ENCODE assay signal across 27 cellular contexts in genomic region chr4:76407440-76408119, GRCh38. TPM values are rescaled to one million over a fixed set of nuclear protein-coding genes. Genes with fewer than 3 reads are reported as not detected.
A peak's percentile ranks its signal among the peaks of the same experiment; 100 is the strongest.
DNase-seq lines count a peak whose midpoint lies in the region; ATAC-seq and TF ChIP-seq lines count a peak whose summit lies in the region.
"Had no signal": no experiment of that assay in that cellular context is flagged by ENCODE, and none has a peak within 500 bp of the region (broad histone marks: within the 10 kb centered on the region; RNA-seq: fewer than 3 reads in every experiment).

No MANE protein-coding gene starts in this region.

- intact Hi-C loops in OCI-LY7 (cut with micrococcal nuclease; ENCODE audit: unreplicated experiment): no loop called here

- no peak for DNase-seq in activated CD4-positive, CD25-positive, alpha-beta regulatory T cell (lab: John Stamatoyannopoulos, UW)
- peak; percentile 14 for DNase-seq in GDM1 (lab: John Stamatoyannopoulos, UW)
- peak; percentile 26 for DNase-seq in SK-MEL-5 (ENCODE audit: low read depth, low spot score)
- DNase-seq in naive B cell: no peak
- no peak for DNase-seq in OCI-LY7 (ENCODE audit: low spot score)
- DNase-seq: 8988T; activated CD4-positive, alpha-beta T cell treated with anti-CD3 and anti-CD28 coated beads, Interleukin-2, amount 50 U/mL, for 4 hours; activated naive CD4-positive, alpha-beta T cell treated with Interleukin-2 at 50 U/mL for 16 hours; aorta; dorsolateral prefrontal cortex; GF-D8; head of caudate nucleus; kidney glomerular epithelial cell; NCI-H1436; NCI-H524 treated with DMSO at 0.1 percent for 48 hours; T-helper 9 cell; upper lobe of right lung had no signal

- H3K36me3 Mint-ChIP-seq in naive B cell: no peaks in the 10 kb centered on the region
- H3K36me3 Mint-ChIP-seq: CD4-positive, alpha-beta memory T cell; IgD-negative memory B cell had no signal

- H3K27me3 Mint-ChIP-seq in naive B cell: peaks cover 0 to 21% (median 19%) of the 10 kb centered on the region in 3 donors

- no peaks in the 10 kb centered on the region for H3K79me2 ChIP-seq in OCI-LY7 (ENCODE audit: insufficient read depth, low read depth, low read length)

- no TSS peak for BruUV-seq in OCI-LY7 (replicated peaks; lab: Mats Ljungman, UMichigan)

- H3K9me2 ChIP-seq in OCI-LY7 (ENCODE audit: insufficient read depth, low read length): no peaks in the 10 kb centered on the region

- POLR2A ChIA-PET in OCI-LY7 (lab: Charles Lee): no interaction called here

- no peaks in the 10 kb centered on the region for H3K4me1 ChIP-seq in OCI-LY7 (ENCODE audit: insufficient read depth, low read length, poor library complexity, severe bottlenecking)
- H3K4me1 ChIP-seq: prostate gland, upper lobe of right lung had no signal

- in situ Hi-C loops in SK-MEL-5 (cut with HindIII; ENCODE audit: low pct_unique_long_range_greater_than_20kb, low sequenced_read_pairs): no loop called here

- no peak overlapping the region for H3K4me3 Mint-ChIP-seq in naive B cell
- H3K4me3 Mint-ChIP-seq: CD4-positive, alpha-beta memory T cell; IgD-negative memory B cell had no signal

- no peaks in the 10 kb centered on the region for H4K20me1 ChIP-seq in OCI-LY7 (ENCODE audit: insufficient read depth, low read length)

- peaks cover 0 to 5% (median 3%) of the 10 kb centered on the region in 3 donors for H3K4me1 Mint-ChIP-seq in naive B cell

- H3K27ac Mint-ChIP-seq in naive B cell: no peak overlapping the region
- H3K27ac Mint-ChIP-seq: IgD-negative memory B cell had no signal

- H3K9me3 ChIP-seq in OCI-LY7 (ENCODE audit: low read length): no peaks in the 10 kb centered on the region
- H3K9me3 ChIP-seq: prostate gland, upper lobe of right lung had no signal

- no peak overlapping the region for H3K4me3 ChIP-seq in OCI-LY7 (ENCODE audit: low read depth, low read length, poor library complexity, severe bottlenecking)
- H3K4me3 ChIP-seq: dorsolateral prefrontal cortex, lung, prostate gland, upper lobe of right lung had no signal

- no peak overlapping the region for H2AFZ ChIP-seq in OCI-LY7 (ENCODE audit: low read length)

- no peak for TF ChIP-seq CTCF in OCI-LY7 (conservative IDR thresholded peaks at IDR 0.05; ENCODE audit: low read length)

- peak; percentile 49 to 56 for ATAC-seq in activated CD4-positive, CD25-positive, alpha-beta regulatory T cell treated with anti-CD3 and anti-CD28 coated beads, Interleukin-2, amount 50 U/mL, for 24 hours
- ATAC-seq in naive B cell (ENCODE audit: low read depth in 2 of 2) (peak; percentile 62 to 65), HG03108 (IDR thresholded peaks at IDR 0.05; ENCODE audit: unreplicated experiment) (no peak), HG03520 (IDR thresholded peaks at IDR 0.05; ENCODE audit: unreplicated experiment) (no peak)
- ATAC-seq: Right ventricle myocardium inferior, upper lobe of right lung had no signal

- no peaks in the 10 kb centered on the region for H3K9me3 Mint-ChIP-seq in naive B cell
- H3K9me3 Mint-ChIP-seq: IgD-negative memory B cell had no signal

- H3K36me3 ChIP-seq in OCI-LY7 (ENCODE audit: insufficient read depth, low read length): no peaks in the 10 kb centered on the region
- H3K36me3 ChIP-seq: prostate gland, upper lobe of right lung had no signal

- CTCF ChIA-PET in OCI-LY7 (lab: Charles Lee; ENCODE audit: unreplicated experiment): no interaction called here

- no peak overlapping the region for H3K27ac ChIP-seq in OCI-LY7 (ENCODE audit: low read depth, low read length, poor library complexity, severe bottlenecking)
- H3K27ac ChIP-seq: dorsolateral prefrontal cortex, prostate gland, upper lobe of right lung had no signal

- H3K4me2 ChIP-seq in OCI-LY7 (ENCODE audit: low read length): no peak overlapping the region

RNA-seq across cellular contexts. Expression of gene CCDC158, which starts 13.4 kb away (rescaled TPM):
- 0.26 TPM in 1 of 2 replicates, not detected in the other for total RNA-seq in SK-MEL-5 (2014; rRNA removed; shearing (Covaris generic))
- polyA plus RNA-seq in SK-MEL-5 (2015; cell fraction: cytosol; rRNA removed): not detected in 2 replicates
- polyA plus RNA-seq in SK-MEL-5 (2015; cell fraction: nucleus; rRNA removed): not detected in 2 replicates
- polyA plus RNA-seq in naive B cell (ENCODE audit: low read depth in 6 of 6): not detected
- total RNA-seq in OCI-LY7 (2014; rRNA removed; shearing (Covaris generic)): not detected in 2 replicates
- total RNA-seq in OCI-LY7 (2022): not detected in 2 replicates
- total RNA-seq: CD4-positive, alpha-beta memory T cell; endothelial cell of umbilical vein; M059J had no signal
- polyA plus RNA-seq: CD4-positive, alpha-beta memory T cell; endothelial cell of umbilical vein; IgD-negative memory B cell had no signal

RNA-seq across cellular contexts. Expression of gene SHROOM3, which starts 27.4 kb away (rescaled TPM):
- total RNA-seq in SK-MEL-5 (2014; rRNA removed; shearing (Covaris generic)): 0.82 and 0.88 TPM in 2 replicates
- polyA plus RNA-seq in SK-MEL-5 (2015; cell fraction: cytosol; rRNA removed): 0.63 and 1.7 TPM in 2 replicates
- polyA plus RNA-seq in SK-MEL-5 (2015; cell fraction: nucleus; rRNA removed): 0.12 and 0.25 TPM in 2 replicates
- polyA plus RNA-seq in naive B cell (ENCODE audit: low read depth in 6 of 6): under 1 TPM in 3 of 6 donors, not detected in 3; 0.40 to 0.95 (median 0.69) TPM
- total RNA-seq in OCI-LY7 (2014; rRNA removed; shearing (Covaris generic)): not detected in 2 replicates
- total RNA-seq in OCI-LY7 (2022): not detected in 2 replicates
- total RNA-seq: CD4-positive, alpha-beta memory T cell had no signal
- polyA plus RNA-seq: CD4-positive, alpha-beta memory T cell; IgD-negative memory B cell had no signal

Comparison
In these comparisons a context has a peak if more than half of its experiments do, and no peak if none do; other contexts are left out.
1. ATAC-seq: peak in activated CD4-positive, CD25-positive, alpha-beta regulatory T cell treated with anti-CD3 and anti-CD28 coated beads, Interleukin-2, amount 50 U/mL, for 24 hours (2 of 2) and naive B cell (2 of 2); none in HG03108 (single experiment) and HG03520 (single experiment).
2. DNase-seq: peak in GDM1 (single experiment) and SK-MEL-5 (single experiment); none in activated CD4-positive, CD25-positive, alpha-beta regulatory T cell (0 of 4), naive B cell (single experiment) and OCI-LY7 (single experiment).